Comparison of ENCODE assay signal across 8 cellular contexts in the genomic region with DNA sequence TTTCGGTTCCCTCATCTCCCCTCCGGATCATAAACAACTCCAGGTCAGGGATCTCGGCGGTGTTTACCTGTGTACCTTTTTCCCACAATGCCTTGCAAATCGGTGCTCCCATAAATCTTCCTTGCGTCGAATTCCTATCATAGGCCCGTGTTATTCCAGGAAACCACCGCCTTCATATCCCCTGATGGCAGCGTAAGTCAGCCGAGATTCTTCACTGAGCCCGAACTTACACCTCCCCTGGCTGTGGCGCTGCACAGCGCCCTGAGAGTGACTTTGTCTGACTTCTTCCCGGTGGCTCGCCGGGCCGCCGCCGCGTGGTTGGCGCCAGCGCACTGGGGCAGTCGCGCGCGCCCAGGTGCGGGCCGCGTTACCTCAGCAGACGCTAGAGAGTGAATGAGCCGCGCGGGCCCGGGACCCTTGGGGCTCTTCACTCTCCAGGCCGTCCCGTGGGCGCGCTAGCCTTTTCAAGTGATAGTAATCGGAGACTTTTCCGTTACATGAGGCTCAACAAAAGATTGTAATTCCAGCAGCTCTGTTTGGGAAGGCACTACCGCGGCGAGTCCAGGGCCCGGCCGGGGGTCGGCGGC.
DNase-seq lines count a peak whose midpoint lies in the region; ATAC-seq and TF ChIP-seq lines count a peak whose summit lies in the region.

No MANE protein-coding gene starts in this region.

- peak overlapping the region; percentile 82 to 99 (median 94) for H3K4me3 Mint-ChIP-seq in CD4-positive, CD25-positive, alpha-beta regulatory T cell

- peak overlapping the region in 2 of 3 donors; percentile 88 to 97 for H3K27ac Mint-ChIP-seq in CD4-positive, CD25-positive, alpha-beta regulatory T cell

- intact Hi-C loops in head of caudate nucleus (cut with DNase I): no loop called here
- intact Hi-C loops in posterior cingulate gyrus (cut with DNase I): no loop called here

- peak overlapping the region; percentile 98 for H3K4me3 ChIP-seq in CD4-positive, CD25-positive, alpha-beta regulatory T cell (ENCODE audit: low read depth, low read length)
- peak overlapping the region; percentile 50 to 69 (median 63) for H3K4me3 ChIP-seq in Peyer's patch

- peak; percentile 58 to 82 (median 74) for DNase-seq in CD4-positive, CD25-positive, alpha-beta regulatory T cell
- DNase-seq in Peyer's patch: peak; percentile 78 to 89 (median 83)
- DNase-seq in activated gamma-delta T cell treated with anti-CD3 and anti-CD28 coated beads, Interleukin-2, amount 50 U/mL, for 16 hours (ENCODE audit: low read depth): peak; percentile 57
- DNase-seq in head of caudate nucleus: peak in 41 of 42 donors; percentile 22 to 80 (median 54)
- DNase-seq in posterior cingulate gyrus: peak in 6 of 10 donors; percentile 22 to 86 (median 53)
- no peak for DNase-seq in AG08396 (ENCODE audit: low spot score)

- peaks cover 10% of the 10 kb centered on the region for H3K36me3 Mint-ChIP-seq in CD4-positive, CD25-positive, alpha-beta regulatory T cell

- H3K9me3 Mint-ChIP-seq in CD4-positive, CD25-positive, alpha-beta regulatory T cell: no peaks in the 10 kb centered on the region

- peak in 4 of 6 experiments; percentile 16 to 38 (median 33) for TF ChIP-seq CTCF in Peyer's patch (IDR thresholded peaks at IDR 0.05)

- H3K4me1 Mint-ChIP-seq in CD4-positive, CD25-positive, alpha-beta regulatory T cell: peaks cover 16 to 51% (median 28%) of the 10 kb centered on the region in 4 donors

- peak overlapping the region; percentile 87 for H3K27ac ChIP-seq in CD4-positive, CD25-positive, alpha-beta regulatory T cell (ENCODE audit: insufficient read depth, low read length, poor library complexity, severe bottlenecking)
- H3K27ac ChIP-seq in Peyer's patch: peak overlapping the region; percentile 88 to 92 (median 90)

- H3K4me1 ChIP-seq in CD4-positive, CD25-positive, alpha-beta regulatory T cell (ENCODE audit: control insufficient read depth, insufficient read depth, low read length, poor library complexity, severe bottlenecking): peaks cover 35% of the 10 kb centered on the region
- peaks cover 2 to 55% (median 5%) of the 10 kb centered on the region in 4 donors for H3K4me1 ChIP-seq in Peyer's patch

- no peaks in the 10 kb centered on the region for H3K27me3 ChIP-seq in CD4-positive, CD25-positive, alpha-beta regulatory T cell (ENCODE audit: control insufficient read depth, insufficient read depth, low read length)
- no peaks in the 10 kb centered on the region for H3K27me3 ChIP-seq in Peyer's patch

- peak; percentile 27 to 57 for TF ChIP-seq POLR2A in Peyer's patch (IDR thresholded peaks at IDR 0.05)

- H3K36me3 ChIP-seq in CD4-positive, CD25-positive, alpha-beta regulatory T cell (ENCODE audit: control insufficient read depth, insufficient read depth, low read length): no peaks in the 10 kb centered on the region
- no peaks in the 10 kb centered on the region for H3K36me3 ChIP-seq in Peyer's patch

- H3K27me3 Mint-ChIP-seq in CD4-positive, CD25-positive, alpha-beta regulatory T cell: peaks cover 5% of the 10 kb centered on the region

- peak; percentile 75 to 77 for ATAC-seq in CD4-positive, CD25-positive, alpha-beta regulatory T cell (ENCODE audit: low read depth in 2 of 2)
- peak; percentile 31 for ATAC-seq in GM19395 (IDR thresholded peaks at IDR 0.05; ENCODE audit: unreplicated experiment)
- ATAC-seq in HG03520 (IDR thresholded peaks at IDR 0.05; ENCODE audit: unreplicated experiment): peak; percentile 33

- H3K9me3 ChIP-seq in CD4-positive, CD25-positive, alpha-beta regulatory T cell (ENCODE audit: control insufficient read depth in 2 of 2, low read length in 2 of 2): no peaks in the 10 kb centered on the region
- H3K9me3 ChIP-seq in Peyer's patch: no peaks in the 10 kb centered on the region
